Comparison of ENCODE assay signal across 4 cellular contexts in genomic region chr2:23326322-23326721, GRCh38. TPM values are rescaled to one million over a fixed set of nuclear protein-coding genes. Genes with fewer than 3 reads are reported as not detected.
"Had no signal": no experiment of that assay in that cellular context is flagged by ENCODE, and none has a peak within 500 bp of the region (broad histone marks: within the 10 kb centered on the region; RNA-seq: fewer than 3 reads in every experiment).

No MANE protein-coding gene starts in this region.

- H3K4me3 ChIP-seq: GM12878 had no signal

- DNase-seq: GDM1, GF-D8 had no signal

- ATAC-seq: GM12878 had no signal

RNA-seq across cellular contexts. Expression of gene KLHL29, which starts 58.7 kb away (rescaled TPM):
- total RNA-seq: G401 had no signal
